In genomic region chr3:194462936-194463335, GRCh38 we compare ENCODE assay signal across 28 cellular contexts.
"Had no signal": no experiment of that assay in that cellular context is flagged by ENCODE, and none has a peak within 500 bp of the region (broad histone marks: within the 10 kb centered on the region; RNA-seq: fewer than 3 reads in every experiment).

No MANE protein-coding gene starts in this region.

- H3K4me3 Mint-ChIP-seq: activated CD8-positive, alpha-beta T cell treated with anti-CD3 and anti-CD28 coated beads, Interleukin-2, amount 10 ng/mL, durations not matched to agents 7 days and 5 days; activated naive CD8-positive, alpha-beta T cell treated with anti-CD3 and anti-CD28 coated beads, Interleukin-2, amount 10 ng/mL, durations not matched to agents 7 days and 5 days; T-helper 2 cell treated with Interferon-gamma antibody and Interleukin-4, amounts not matched to agents 5 μg/mL and 100 μg/mL, for 36 hours; WTC11 had no signal

- H3K4me1 Mint-ChIP-seq: WTC11 had no signal

- H3K4me3 ChIP-seq: adrenal gland, breast epithelium, Peyer's patch, SJSA1 had no signal

- H3K4me1 ChIP-seq: breast epithelium, Peyer's patch, SJSA1 had no signal

- H3K9me3 Mint-ChIP-seq: activated naive CD8-positive, alpha-beta T cell treated with anti-CD3 and anti-CD28 coated beads, Interleukin-2, amount 10 ng/mL, durations not matched to agents 7 days and 5 days; T-helper 2 cell treated with Interferon-gamma antibody and Interleukin-4, amounts not matched to agents 5 μg/mL and 100 μg/mL, for 36 hours had no signal

- H3K27ac Mint-ChIP-seq: activated CD8-positive, alpha-beta T cell treated with anti-CD3 and anti-CD28 coated beads, Interleukin-2, amount 10 ng/mL, durations not matched to agents 7 days and 5 days; activated naive CD8-positive, alpha-beta T cell treated with anti-CD3 and anti-CD28 coated beads, Interleukin-2, amount 10 ng/mL, durations not matched to agents 7 days and 5 days; T-helper 2 cell treated with Interferon-gamma antibody and Interleukin-4, amounts not matched to agents 5 μg/mL and 100 μg/mL, for 36 hours; WTC11 had no signal

- H3K27ac ChIP-seq: adrenal gland, breast epithelium, Peyer's patch, RWPE1, SJSA1 had no signal

- H3K9me3 ChIP-seq: adrenal gland, breast epithelium, Peyer's patch, SJSA1 had no signal

- H3K27me3 Mint-ChIP-seq: activated naive CD8-positive, alpha-beta T cell treated with anti-CD3 and anti-CD28 coated beads, Interleukin-2, amount 10 ng/mL, durations not matched to agents 7 days and 5 days had no signal

- DNase-seq: activated CD4-positive, alpha-beta T cell treated with anti-CD3 and anti-CD28 coated beads for 48 hours; activated CD4-positive, alpha-beta T cell treated with anti-CD3 and anti-CD28 coated beads, Interleukin-2, amount 50 U/mL, for 4 hours; activated CD4-positive, CD25-positive, alpha-beta regulatory T cell treated with anti-CD3 and anti-CD28 coated beads, Interleukin-2, amount 50 U/mL, for 72 hours; activated CD8-positive, alpha-beta memory T cell treated with anti-CD3 and anti-CD28 coated beads, Interleukin-2, amount 50 U/mL, for 48 hours; activated CD8-positive, alpha-beta T cell treated with anti-CD3 and anti-CD28 coated beads, Interleukin-2, amount 10 ng/mL, durations not matched to agents 7 days and 5 days; activated naive CD4-positive, alpha-beta T cell treated with anti-CD3 and anti-CD28 coated beads, Interleukin-2, amount 50 U/mL, for 16 hours; activated naive CD8-positive, alpha-beta T cell treated with anti-CD3 and anti-CD28 coated beads, Interleukin-2, amount 10 ng/mL, durations not matched to agents 7 days and 5 days; activated T-cell treated with anti-CD3 and anti-CD28 coated beads, Interleukin-2, amount 50 U/mL, for 1 hour; adrenal gland; aorta; caudate nucleus; NCI-H1048; NCI-H146; NCI-H187 treated with DMSO at 0.1 percent for 48 hours; NCI-H2171; NCI-H2227 treated with DMSO at 0.1 percent for 48 hours; NCI-H510A; NCI-H526 treated with DMSO at 0.1 percent for 48 hours; NK-92 treated with Interleukin-12 subunit alpha and Interleukin-12 subunit beta, amount 100 ng/mL, for 24 hours; OCI-M1; Peyer's patch; Right ventricle myocardium superior; SW 1271 had no signal

- H3K27me3 ChIP-seq: adrenal gland, breast epithelium, Peyer's patch, SJSA1 had no signal
